Comparison of ENCODE assay signal across 15 cellular contexts in genomic region chr4:152894673-152895072, GRCh38. TPM values are rescaled to one million over a fixed set of nuclear protein-coding genes. Genes with fewer than 3 reads are reported as not detected.
DNase-seq lines count a peak whose midpoint lies in the region; ATAC-seq and TF ChIP-seq lines count a peak whose summit lies in the region.
"Had no signal": no experiment of that assay in that cellular context is flagged by ENCODE, and none has a peak within 500 bp of the region (broad histone marks: within the 10 kb centered on the region; RNA-seq: fewer than 3 reads in every experiment).

No MANE protein-coding gene starts in this region.

- CTCF ChIA-PET in RWPE1 (lab: Yijun Ruan, JAX): no interaction called here

- H3K9me3 Mint-ChIP-seq in neural progenitor cell: no peaks in the 10 kb centered on the region
- H3K9me3 Mint-ChIP-seq: CD4-positive, CD25-positive, alpha-beta regulatory T cell had no signal

- H3K27me3 ChIP-seq in fibroblast of lung (ENCODE audit: control insufficient read depth, insufficient read depth, low read length): no peaks in the 10 kb centered on the region
- no peaks in the 10 kb centered on the region for H3K27me3 ChIP-seq in trophoblast cell (ENCODE audit: insufficient read depth, low read length)
- no peaks in the 10 kb centered on the region for H3K27me3 ChIP-seq in neural progenitor cell
- H3K27me3 ChIP-seq: esophagus muscularis mucosa had no signal

- H3F3A ChIP-seq in neural progenitor cell (ENCODE audit: low read depth): no peaks in the 10 kb centered on the region

- no peak overlapping the region for H2BK120ac ChIP-seq in trophoblast cell (ENCODE audit: insufficient read depth, low read length, poor library complexity)

- WGBS in trophoblast cell (ENCODE audit: extremely low coverage, insufficient coverage, insufficient read length): no CpG with 5 or more reads among the region's 1 CpG

- no peak overlapping the region for H3K23ac ChIP-seq in trophoblast cell (ENCODE audit: low read length)

- H2AFZ ChIP-seq in fibroblast of lung (ENCODE audit: low read length): no peak overlapping the region
- no peak overlapping the region for H2AFZ ChIP-seq in trophoblast cell (ENCODE audit: insufficient read depth, low read length, poor library complexity)
- no peak overlapping the region for H2AFZ ChIP-seq in neural progenitor cell (replicated peaks)

- H3K4me3 ChIP-seq in fibroblast of lung (replicated peaks in 1 of 4; ENCODE audit: control extremely low read depth in 1 of 4, insufficient read depth in 1 of 4, low read depth in 3 of 4, low read length in 4 of 4): no peak overlapping the region
- no peak overlapping the region for H3K4me3 ChIP-seq in trophoblast cell (ENCODE audit: low read depth, low read length)
- H3K4me3 ChIP-seq in neural progenitor cell: no peak overlapping the region
- H3K4me3 ChIP-seq: esophagus muscularis mucosa had no signal

- no peak overlapping the region for H2BK5ac ChIP-seq in trophoblast cell (ENCODE audit: low read depth, low read length, poor library complexity)

- DNase-seq in GM04503 (ENCODE audit: low read depth) (peak; percentile 14), RWPE1 (ENCODE audit: low spot score) (peak; percentile 50), fibroblast of lung (ENCODE audit: low read depth in 2 of 2) (peak; percentile 39 to 84), trophoblast cell (peak; percentile 21 to 71), CD1c-positive myeloid dendritic cell (ENCODE audit: extremely low spot score) (no peak), neural progenitor cell (ENCODE audit: low spot score) (no peak), NOMO-1 (lab: John Stamatoyannopoulos, UW; ENCODE audit: unreplicated experiment in 2 of 2) (no peak)
- DNase-seq: activated CD8-positive, alpha-beta memory T cell treated with anti-CD3 and anti-CD28 coated beads, Interleukin-2, amount 10 ng/mL, durations not matched to agents 7 days and 5 days; activated naive CD4-positive, alpha-beta T cell; CD4-positive, CD25-positive, alpha-beta regulatory T cell; MV-4-11; NCI-H2171; stimulated activated naive CD8-positive, alpha-beta T cell treated with anti-CD3 and anti-CD28 coated beads, Interleukin-15, Interleukin-2, amounts not matched to agents 100 U/mL and 50 U/mL, for 24 hours had no signal

- TF ChIP-seq CTCF in RWPE1 (conservative IDR thresholded peaks at IDR 0.05; ENCODE audit: low read depth) (no peak), fibroblast of lung (conservative IDR thresholded peaks at IDR 0.05 in 1 of 2, IDR thresholded peaks at IDR 0.05 in 1 of 2; ENCODE audit: low read depth in 1 of 2, low read length in 2 of 2) (no peak), neural progenitor cell (IDR thresholded peaks at IDR 0.05) (no peak)

- H4K20me1 ChIP-seq in fibroblast of lung (ENCODE audit: control insufficient read depth, extremely low read depth, insufficient read depth, low read length) (no peaks in the 10 kb centered on the region), neural progenitor cell (ENCODE audit: low read depth) (no peaks in the 10 kb centered on the region)

- H3K36me3 Mint-ChIP-seq in neural progenitor cell: peaks cover 17% of the 10 kb centered on the region

- H3K27ac Mint-ChIP-seq in neural progenitor cell: no peak overlapping the region
- H3K27ac Mint-ChIP-seq: activated CD8-positive, alpha-beta memory T cell treated with anti-CD3 and anti-CD28 coated beads, Interleukin-2, amount 10 ng/mL, durations not matched to agents 7 days and 5 days had no signal

- no peak overlapping the region for H3K4ac ChIP-seq in trophoblast cell (ENCODE audit: low read depth, low read length)

- H3K4me1 Mint-ChIP-seq in neural progenitor cell: no peaks in the 10 kb centered on the region

- H2BK12ac ChIP-seq in trophoblast cell (ENCODE audit: low read length): no peak overlapping the region

- H3K4me1 ChIP-seq in fibroblast of lung (ENCODE audit: control insufficient read depth, extremely low read depth, insufficient read depth, low read length): no peaks in the 10 kb centered on the region
- H3K4me1 ChIP-seq in trophoblast cell (ENCODE audit: control insufficient read depth in 1 of 2, insufficient read depth in 2 of 2, low read length in 2 of 2): no peaks in the 10 kb centered on the region
- peaks cover 10% of the 10 kb centered on the region for H3K4me1 ChIP-seq in neural progenitor cell
- H3K4me1 ChIP-seq: esophagus muscularis mucosa had no signal

- no peak for ATAC-seq in GM18519 (IDR thresholded peaks at IDR 0.05; ENCODE audit: low FRiP score, unreplicated experiment)
- ATAC-seq: activated CD8-positive, alpha-beta memory T cell treated with anti-CD3 and anti-CD28 coated beads, Interleukin-2, amount 10 ng/mL, durations not matched to agents 7 days and 5 days; stimulated activated naive CD8-positive, alpha-beta T cell treated with anti-CD3 and anti-CD28 coated beads, Interleukin-15, Interleukin-2, amounts not matched to agents 100 U/mL and 50 U/mL, for 24 hours had no signal

- H2AK5ac ChIP-seq in trophoblast cell (ENCODE audit: low read length): no peak overlapping the region

- H3K18ac ChIP-seq in trophoblast cell (ENCODE audit: low read length): no peak overlapping the region

- no peaks in the 10 kb centered on the region for H3K27me3 Mint-ChIP-seq in neural progenitor cell (ENCODE audit: insufficient read depth, low read depth)
- H3K27me3 Mint-ChIP-seq: activated CD8-positive, alpha-beta memory T cell treated with anti-CD3 and anti-CD28 coated beads, Interleukin-2, amount 10 ng/mL, durations not matched to agents 7 days and 5 days; CD4-positive, CD25-positive, alpha-beta regulatory T cell had no signal

- no peak overlapping the region for H3K14ac ChIP-seq in trophoblast cell (ENCODE audit: low read length)

- no peak overlapping the region for H4K91ac ChIP-seq in trophoblast cell (ENCODE audit: low read depth, low read length)

- H3K9ac ChIP-seq in fibroblast of lung (ENCODE audit: insufficient read depth, low read length) (no peak overlapping the region), trophoblast cell (ENCODE audit: low read length) (no peak overlapping the region), neural progenitor cell (no peak overlapping the region)

- POLR2A ChIA-PET in RWPE1 (lab: Yijun Ruan, JAX; ENCODE audit: low non-redundant PET): no interaction called here

- no peak overlapping the region for H3K4me3 Mint-ChIP-seq in neural progenitor cell
- H3K4me3 Mint-ChIP-seq: activated CD8-positive, alpha-beta memory T cell treated with anti-CD3 and anti-CD28 coated beads, Interleukin-2, amount 10 ng/mL, durations not matched to agents 7 days and 5 days; CD4-positive, CD25-positive, alpha-beta regulatory T cell had no signal

- no peaks in the 10 kb centered on the region for H3K79me2 ChIP-seq in fibroblast of lung (ENCODE audit: control insufficient read depth, insufficient read depth, low read length)
- H3K79me2 ChIP-seq in trophoblast cell (ENCODE audit: control insufficient read depth, insufficient read depth, low read length, poor library complexity): no peaks in the 10 kb centered on the region
- H3K79me2 ChIP-seq in neural progenitor cell (ENCODE audit: low read depth): no peaks in the 10 kb centered on the region

- H3K4me2 ChIP-seq in fibroblast of lung (ENCODE audit: extremely low read depth, insufficient read depth, low read length): no peak overlapping the region
- no peak overlapping the region for H3K4me2 ChIP-seq in trophoblast cell (ENCODE audit: low read length)
- H3K4me2 ChIP-seq in neural progenitor cell: no peak overlapping the region

- no peak overlapping the region for H3K27ac ChIP-seq in RWPE1
- H3K27ac ChIP-seq in fibroblast of lung (ENCODE audit: insufficient read depth, low read length): no peak overlapping the region
- no peak overlapping the region for H3K27ac ChIP-seq in trophoblast cell (ENCODE audit: low read depth, low read length)
- H3K27ac ChIP-seq in neural progenitor cell: no peak overlapping the region
- H3K27ac ChIP-seq: esophagus muscularis mucosa had no signal

- no peak overlapping the region for H4K12ac ChIP-seq in trophoblast cell (ENCODE audit: low read depth, low read length)

- H3K9me3 ChIP-seq in fibroblast of lung (ENCODE audit: control insufficient read depth, insufficient read depth, low read depth, low read length): no peaks in the 10 kb centered on the region
- no peaks in the 10 kb centered on the region for H3K9me3 ChIP-seq in trophoblast cell (ENCODE audit: insufficient read depth, low read depth, low read length)
- H3K9me3 ChIP-seq in neural progenitor cell (ENCODE audit: low read depth): no peaks in the 10 kb centered on the region
- H3K9me3 ChIP-seq: esophagus muscularis mucosa had no signal

- H4K8ac ChIP-seq in trophoblast cell (ENCODE audit: low read depth, low read length): no peak overlapping the region

- H3K36me3 ChIP-seq in fibroblast of lung (ENCODE audit: control insufficient read depth, insufficient read depth, low read length): no peaks in the 10 kb centered on the region
- peaks cover 0 to 2% of the 10 kb centered on the region in 2 experiments for H3K36me3 ChIP-seq in trophoblast cell (ENCODE audit: control insufficient read depth in 1 of 2, insufficient read depth in 2 of 2, low read length in 2 of 2)
- H3K36me3 ChIP-seq in neural progenitor cell: no peaks in the 10 kb centered on the region

- peaks cover 5% of the 10 kb centered on the region for H3K79me1 ChIP-seq in trophoblast cell (ENCODE audit: low read length)

RNA-seq across cellular contexts. Expression of gene FHDC1, which starts 41.5 kb away (rescaled TPM):
- total RNA-seq in fibroblast of lung (0.26 and 0.33 TPM in 2 replicates), neural progenitor cell (ENCODE audit: low replicate concordance) (3.0 and 4.8 TPM in 2 replicates)
- polyA plus RNA-seq in fibroblast of lung: 0.06 and 0.14 TPM in 2 replicates
- polyA plus RNA-seq in fibroblast of lung (2012): 0.18 and 0.30 TPM in 2 replicates
- 0.11 and 0.27 TPM in 2 replicates for polyA minus RNA-seq in fibroblast of lung (ENCODE audit: low replicate concordance)
- 107 and 115 TPM in 2 replicates for polyA plus RNA-seq in trophoblast cell (2013)
- polyA plus RNA-seq: CD4-positive, CD25-positive, alpha-beta regulatory T cell had no signal

Comparison
In these comparisons a context has a peak if more than half of its experiments do, and no peak if none do; other contexts are left out.
1. DNase-seq: peak in GM04503 (single experiment), RWPE1 (single experiment), fibroblast of lung (2 of 2) and trophoblast cell (2 of 2); none in CD1c-positive myeloid dendritic cell (single experiment), neural progenitor cell (single experiment) and NOMO-1 (0 of 2).